ENCODE assay signal across 23 cellular contexts in the genomic region with DNA sequence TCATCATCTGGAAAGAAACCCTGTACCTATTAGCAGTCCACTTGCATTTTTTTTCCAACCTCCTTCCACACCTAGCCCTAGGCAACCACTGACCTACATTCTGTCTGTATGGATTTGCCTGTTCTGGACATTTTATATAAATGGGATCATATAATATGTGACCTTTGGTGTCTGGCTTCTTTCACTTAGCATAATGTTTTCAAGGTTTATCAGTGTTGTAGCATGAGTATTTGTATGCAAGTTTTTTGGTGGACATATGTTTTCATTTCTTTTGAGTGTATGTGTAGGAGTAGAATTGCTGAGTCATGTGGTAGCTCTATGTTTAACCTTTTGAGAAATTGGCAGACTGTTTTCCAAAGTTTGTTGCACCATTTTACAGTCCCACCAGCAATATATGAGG.
A peak's percentile ranks its signal among the peaks of the same experiment; 100 is the strongest.
DNase-seq lines count a peak whose midpoint lies in the region; ATAC-seq, FAIRE-seq and TF ChIP-seq lines count a peak whose summit lies in the region.
"Had no signal": no experiment of that assay in that cellular context is flagged by ENCODE, and none has a peak within 500 bp of the region (broad histone marks: within the 10 kb centered on the region; RNA-seq: fewer than 3 reads in every experiment).

No MANE protein-coding gene starts in this region.

- no peak for FAIRE-seq in K562 (lab: Jason Lieb, UNC)
- FAIRE-seq: HTR-8/SVneo, TTC549 had no signal

- in situ Hi-C loops in K562 (cut with MboI): no loop called here

- H3K79me2 ChIP-seq in KMS-11 (ENCODE audit: insufficient read depth, low read depth): no peaks in the 10 kb centered on the region
- H3K79me2 ChIP-seq in K562 (ENCODE audit: control insufficient read depth, insufficient read depth, low read length): no peaks in the 10 kb centered on the region

- ATAC-seq in K562: peak; percentile 42; the same call in 1 of the 3 replicates
- ATAC-seq in gastroesophageal sphincter: no peak

- peaks cover 22% of the 10 kb centered on the region for H3K4me1 Mint-ChIP-seq in glutamatergic neuron (ENCODE audit: low read depth, unreplicated experiment)

- peaks cover 8% of the 10 kb centered on the region for H3K9me3 Mint-ChIP-seq in glutamatergic neuron (ENCODE audit: unreplicated experiment)
- H3K9me3 Mint-ChIP-seq: activated naive CD4-positive, alpha-beta T cell treated with anti-CD3 and anti-CD28 coated beads for 36 hours; stimulated activated naive CD8-positive, alpha-beta T cell treated with anti-CD3 and anti-CD28 coated beads, Interleukin-15, Interleukin-2, amounts not matched to agents 100 ng/mL and 50 ng/mL, for 24 hours had no signal

- no peak for TF ChIP-seq RAD21 in K562 (CRISPR knock-in tag; conservative IDR thresholded peaks at IDR 0.05 in 1 of 2, IDR thresholded peaks at IDR 0.05 in 1 of 2)

- intact Hi-C loops in K562 (cut with micrococcal nuclease) (no loop called here), stomach (cut with DNase I; ENCODE audit: low total_unique reads) (no loop called here)

- no TSS peak for BruUV-seq in K562 (replicated peaks; lab: Mats Ljungman, UMichigan)

- H3K9me3 ChIP-seq in K562 (replicated peaks; ENCODE audit: control insufficient read depth, insufficient read depth, low read depth, low read length): no peaks in the 10 kb centered on the region; the same call in 1 of the 2 replicates
- H3K9me3 ChIP-seq in gastroesophageal sphincter: no peaks in the 10 kb centered on the region
- H3K9me3 ChIP-seq in stomach: no peaks in the 10 kb centered on the region

- TF ChIP-seq POLR2A in K562 (conservative IDR thresholded peaks at IDR 0.05): no peak
- no peak for TF ChIP-seq POLR2A in gastroesophageal sphincter (IDR thresholded peaks at IDR 0.05)
- no peak for TF ChIP-seq POLR2A in stomach (IDR thresholded peaks at IDR 0.05)

- H3K4me3 Mint-ChIP-seq in glutamatergic neuron (ENCODE audit: unreplicated experiment): no peak overlapping the region
- H3K4me3 Mint-ChIP-seq: activated naive CD4-positive, alpha-beta T cell treated with anti-CD3 and anti-CD28 coated beads for 36 hours; stimulated activated naive CD8-positive, alpha-beta T cell treated with anti-CD3 and anti-CD28 coated beads, Interleukin-15, Interleukin-2, amounts not matched to agents 100 ng/mL and 50 ng/mL, for 24 hours had no signal

- H3K36me3 Mint-ChIP-seq in glutamatergic neuron (ENCODE audit: unreplicated experiment): no peaks in the 10 kb centered on the region

- H3K9ac ChIP-seq in KMS-11: no peak overlapping the region
- no peak overlapping the region for H3K9ac ChIP-seq in K562 (ENCODE audit: insufficient read depth in 1 of 2, low read depth in 2 of 2, low read length in 2 of 2)

- H3K27me3 ChIP-seq in KMS-11 (ENCODE audit: insufficient read depth, low read depth) (no peaks in the 10 kb centered on the region), K562 (ENCODE audit: control insufficient read depth in 2 of 2, insufficient read depth in 2 of 2, low read length in 2 of 2) (peaks cover 0 to 2% of the 10 kb centered on the region in 2 experiments; a peak in 2 of 5 replicates), gastroesophageal sphincter (no peaks in the 10 kb centered on the region), stomach (no peaks in the 10 kb centered on the region)

- H2AFZ ChIP-seq in KMS-11 (ENCODE audit: low read depth) (no peak overlapping the region), K562 (ENCODE audit: low read depth, low read length) (peak overlapping the region; percentile 77)

- CTCF ChIA-PET in K562 (lab: Yijun Ruan, JAX; ENCODE audit: low intra/inter-chr PET ratio): no interaction called here

- TF ChIP-seq EP300 in K562 (IDR thresholded peaks at IDR 0.05; ENCODE audit: low read length) (no peak), gastroesophageal sphincter (IDR thresholded peaks at IDR 0.05) (no peak), stomach (IDR thresholded peaks at IDR 0.05) (no peak)

- POLR2A ChIA-PET in K562 (lab: Yijun Ruan, JAX): no interaction called here

- H3K27me3 Mint-ChIP-seq in glutamatergic neuron (ENCODE audit: unreplicated experiment): no peaks in the 10 kb centered on the region

- H4K20me1 ChIP-seq in KMS-11 (ENCODE audit: insufficient read depth) (no peaks in the 10 kb centered on the region), K562 (replicated peaks; ENCODE audit: control insufficient read depth, insufficient read depth, low read length) (no peaks in the 10 kb centered on the region)

- H3K4me3 ChIP-seq in KMS-11 (IDR thresholded peaks at IDR 0.05; ENCODE audit: insufficient read depth, low read depth, low read length) (no peak overlapping the region), K562 (no peak overlapping the region), gastroesophageal sphincter (no peak overlapping the region), stomach (no peak overlapping the region)

- TF ChIP-seq CTCF in 22Rv1 (IDR thresholded peaks at IDR 0.05) (no peak), KMS-11 (conservative IDR thresholded peaks at IDR 0.05; ENCODE audit: low read depth, low read length) (no peak), K562 (IDR thresholded peaks at IDR 0.05 in 2 of 3, conservative IDR thresholded peaks at IDR 0.05 in 1 of 3; ENCODE audit: insufficient read depth in 2 of 3, low read depth in 1 of 3, low read length in 3 of 3) (no peak), glutamatergic neuron (IDR thresholded peaks at IDR 0.05; ENCODE audit: partially characterized antibody, unreplicated experiment) (no peak), gastroesophageal sphincter (IDR thresholded peaks at IDR 0.05) (no peak), stomach (IDR thresholded peaks at IDR 0.05) (no peak)

- peaks cover 6% of the 10 kb centered on the region for H3K4me1 ChIP-seq in KMS-11 (ENCODE audit: low read depth, poor library complexity, severe bottlenecking)
- peaks cover 0 to 9% of the 10 kb centered on the region in 2 experiments; a peak in 3 of 5 replicates for H3K4me1 ChIP-seq in K562 (replicated peaks in 1 of 2; ENCODE audit: control insufficient read depth in 2 of 2, insufficient read depth in 2 of 2, low read length in 2 of 2)
- no peaks in the 10 kb centered on the region for H3K4me1 ChIP-seq in gastroesophageal sphincter
- no peaks in the 10 kb centered on the region for H3K4me1 ChIP-seq in stomach

- H3K27ac Mint-ChIP-seq in glutamatergic neuron (ENCODE audit: unreplicated experiment): peak overlapping the region; percentile 72
- H3K27ac Mint-ChIP-seq: activated naive CD4-positive, alpha-beta T cell treated with anti-CD3 and anti-CD28 coated beads for 36 hours; stimulated activated naive CD8-positive, alpha-beta T cell treated with anti-CD3 and anti-CD28 coated beads, Interleukin-15, Interleukin-2, amounts not matched to agents 100 ng/mL and 50 ng/mL, for 24 hours had no signal

- H3K36me3 ChIP-seq in KMS-11 (ENCODE audit: insufficient read depth): no peaks in the 10 kb centered on the region
- no peaks in the 10 kb centered on the region for H3K36me3 ChIP-seq in K562 (ENCODE audit: control insufficient read depth, insufficient read depth, low read length)
- H3K36me3 ChIP-seq in gastroesophageal sphincter: no peaks in the 10 kb centered on the region
- H3K36me3 ChIP-seq in stomach: no peaks in the 10 kb centered on the region

- DNase-seq in K562 (ENCODE audit: extremely low read depth in 1 of 4, low spot score in 3 of 4): peak in 1 of 4 experiments; percentile 6
- no peak for DNase-seq in glutamatergic neuron
- DNase-seq in NCI-H748 treated with DMSO at 0.1 percent for 48 hours (lab: John Stamatoyannopoulos, UW): no peak
- no peak for DNase-seq in stomach
- DNase-seq in NCI-H146 (lab: John Stamatoyannopoulos, UW): no peak
- DNase-seq: activated naive CD4-positive, alpha-beta T cell treated with anti-CD3 and anti-CD28 coated beads for 36 hours; activated T-cell treated with anti-CD3 and anti-CD28 coated beads, Interleukin-2, amount 50 U/mL, for 48 hours; anterior cingulate cortex; Calu3; central memory CD4-positive, alpha-beta T cell; NCI-H1417 treated with DMSO at 0.1 percent for 48 hours; NCI-H526; occipital lobe; stimulated activated CD4-positive, alpha-beta T cell treated with anti-CD3 and anti-CD28 coated beads, Interleukin-4, amount 100 ng/mL, for 24 hours; SW 1271 had no signal

- H3K4me2 ChIP-seq in KMS-11 (0 out of 2 replicates have a peak overlapping the region, but pooled peaks have one; percentile 9), K562 (ENCODE audit: insufficient read depth, low read length) (no peak overlapping the region)

- H3K27ac ChIP-seq in 22Rv1 (peak overlapping the region; percentile 6; the same call in 1 of the 2 replicates), KMS-11 (no peak overlapping the region), K562 (ENCODE audit: extremely low read depth, low read depth, low read length) (no peak overlapping the region; the same call in 1 of the 3 replicates), gastroesophageal sphincter (no peak overlapping the region), stomach (no peak overlapping the region)
- H3K27ac ChIP-seq: C4-2B, RWPE1 had no signal

- H3K9me1 ChIP-seq in K562 (ENCODE audit: control insufficient read depth, insufficient read depth, low read length): no peaks in the 10 kb centered on the region

TF ChIP-seq in K562, 482 proteins besides CTCF, POLR2A, EP300 and RAD21 (continues in another document):
- TF ChIP-seq LEF1 (IDR thresholded peaks at IDR 0.05) (no peak), ZNF316 (IDR thresholded peaks at IDR 0.05) (peak; percentile 98), XRCC5 (IDR thresholded peaks at IDR 0.05; ENCODE audit: low read depth, low read length) (no peak), MAFF (IDR thresholded peaks at IDR 0.05; ENCODE audit: low read length) (peak; percentile 95), MAFG (tag; conservative IDR thresholded peaks at IDR 0.05) (peak; percentile 98), NFE2L1 (tag; IDR thresholded peaks at IDR 0.05; ENCODE audit: borderline replicate concordance, low read depth) (peak; percentile 89), SMARCA4 (IDR thresholded peaks at IDR 0.05) (peak; percentile 52; the same call in 1 of the 2 replicates), DPF2 (IDR thresholded peaks at IDR 0.05) (peak; percentile 44; the same call in 1 of the 2 replicates), ARID1B (IDR thresholded peaks at IDR 0.05) (peak; percentile 45), SP2 (IDR thresholded peaks at IDR 0.05; ENCODE audit: extremely low read depth, low read depth, low read length, poor library complexity, severe bottlenecking) (no peak), C11orf30 (IDR thresholded peaks at IDR 0.05; ENCODE audit: low read depth) (peak; percentile 96), HDAC2 (IDR thresholded peaks at IDR 0.05) (no peak), BACH1 (tag; IDR thresholded peaks at IDR 0.05) (peak; percentile 85), NFE2 (IDR thresholded peaks at IDR 0.05; ENCODE audit: low read depth) (peak; percentile 93), MAFK (IDR thresholded peaks at IDR 0.05; ENCODE audit: low read length) (peak; percentile 91)
